11 cellular contexts compared by ENCODE assay signal in the genomic region with DNA sequence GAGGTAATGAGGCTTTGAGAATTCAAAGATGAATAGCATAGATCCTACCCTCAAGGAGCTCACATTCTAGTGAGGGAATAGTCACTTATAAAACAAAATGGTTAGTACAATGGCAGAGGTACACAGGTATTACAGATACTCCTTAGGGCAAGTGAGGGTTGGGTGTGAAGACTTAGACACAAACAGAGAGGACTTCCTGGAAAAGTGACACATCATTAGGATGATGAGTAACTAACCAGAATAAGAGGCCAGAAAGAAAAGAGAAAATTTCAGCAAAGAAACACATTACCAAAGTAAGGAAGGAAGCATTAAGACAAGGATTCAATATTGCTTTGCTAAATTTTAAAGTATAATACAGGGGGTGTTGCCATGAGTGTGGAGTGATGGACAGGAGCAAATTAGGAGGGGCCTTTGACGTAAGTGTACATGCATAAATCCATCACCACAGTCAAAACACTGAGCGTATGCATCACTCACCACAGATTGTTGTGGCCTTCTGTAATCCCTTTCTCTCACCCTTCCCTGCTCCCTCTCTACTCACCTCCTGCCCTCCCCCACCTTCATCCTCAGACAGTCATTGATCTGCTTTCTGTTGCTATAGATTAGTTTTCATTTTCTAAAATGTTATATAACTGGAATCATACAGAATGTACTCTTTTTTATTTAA. TPM values are rescaled to one million over a fixed set of nuclear protein-coding genes. Genes with fewer than 3 reads are reported as not detected.
DNase-seq lines count a peak whose midpoint lies in the region; ATAC-seq, FAIRE-seq and TF ChIP-seq lines count a peak whose summit lies in the region.
"Had no signal": no experiment of that assay in that cellular context is flagged by ENCODE, and none has a peak within 500 bp of the region (broad histone marks: within the 10 kb centered on the region; RNA-seq: fewer than 3 reads in every experiment).

No MANE protein-coding gene starts in this region.

- TF ChIP-seq CTCF in GM10266 (IDR thresholded peaks at IDR 0.05; ENCODE audit: control insufficient read depth, insufficient read depth, low read depth, missing control alignments) (no peak), uterus (IDR thresholded peaks at IDR 0.05) (no peak)

- no peak overlapping the region for H3K4me3 ChIP-seq in skin epidermis
- H3K4me3 ChIP-seq in uterus: no peak overlapping the region
- H3K4me3 ChIP-seq: tibial artery had no signal

- ATAC-seq in GM21360 (IDR thresholded peaks at IDR 0.05; ENCODE audit: unreplicated experiment): no peak

- H3K9me3 ChIP-seq in uterus: no peaks in the 10 kb centered on the region
- H3K9me3 ChIP-seq: tibial artery had no signal

- H3K27me3 ChIP-seq in uterus: no peaks in the 10 kb centered on the region
- H3K27me3 ChIP-seq: tibial artery had no signal

- H3K27ac ChIP-seq in skin epidermis: peak overlapping the region in 11 of 21 experiments; percentile 2 to 92 (median 37)
- no peak overlapping the region for H3K27ac ChIP-seq in uterus
- H3K27ac ChIP-seq: parathyroid adenoma, tibial artery, VCaP had no signal

- DNase-seq in GM19239 (ENCODE audit: insufficient read length, low spot score) (no peak), LHCN-M2 (ENCODE audit: low read depth) (peak; percentile 14), activated T-helper 1 cell treated with Interleukin-2 at 50 U/mL for 16 hours (ENCODE audit: low read depth) (peak; percentile 21), GM10266 (ENCODE audit: extremely low spot score) (no peak), SHP77 treated with DMSO at 0.1 percent for 48 hours (lab: John Stamatoyannopoulos, UW) (no peak), uterus (no peak)
- DNase-seq: tibial artery had no signal

- intact Hi-C loops in uterus (cut with DNase I; ENCODE audit: low total_unique reads): no loop called here

- peak; percentile 11 for FAIRE-seq in GM19239 (lab: Jason Lieb, UNC)

- no peak for TF ChIP-seq POLR2A in uterus (IDR thresholded peaks at IDR 0.05)

- H3K4me1 ChIP-seq in uterus: no peaks in the 10 kb centered on the region
- H3K4me1 ChIP-seq: parathyroid adenoma, tibial artery had no signal

- no peaks in the 10 kb centered on the region for H3K36me3 ChIP-seq in uterus
- H3K36me3 ChIP-seq: tibial artery had no signal

RNA-seq across cellular contexts. Expression of gene CD53, which starts 7.9 kb away (rescaled TPM):
- total RNA-seq in LHCN-M2 (2014; rRNA removed) (not detected in 2 replicates), uterus (10 to 100 TPM in 3 of 4 donors, 1 to 10 TPM in 1; 1.0 to 16.6 (median 11.1) TPM)
- not detected for polyA plus RNA-seq in LHCN-M2 (2012)

Comparison
In these comparisons a context has a peak if more than half of its experiments do, and no peak if none do; other contexts are left out.
1. DNase-seq: peak in LHCN-M2 (single experiment) and activated T-helper 1 cell treated with Interleukin-2 at 50 U/mL for 16 hours (single experiment); none in GM19239 (single experiment), GM10266 (single experiment), SHP77 treated with DMSO at 0.1 percent for 48 hours (single experiment) and uterus (0 of 2).
2. H3K27ac ChIP-seq: peak in skin epidermis (11 of 21); none in uterus (0 of 2).